In genomic region chr19:48817585-48818124, GRCh38 we compare ENCODE assay signal across 1 cellular context.
TF ChIP-seq lines count a peak whose summit lies in the region.

No MANE protein-coding gene starts in this region.

TF ChIP-seq in K562, 482 proteins besides CTCF, POLR2A, EP300 and RAD21 (continued from another document):
- TF ChIP-seq TAF9B (IDR thresholded peaks at IDR 0.05; ENCODE audit: partially characterized antibody): no peak
- no peak for TF ChIP-seq ZNF124 (CRISPR knock-in tag; IDR thresholded peaks at IDR 0.05)
- no peak for TF ChIP-seq BACH1 (tag; IDR thresholded peaks at IDR 0.05)
- TF ChIP-seq CCAR2 (IDR thresholded peaks at IDR 0.05; ENCODE audit: low read depth, low read length): no peak
- no peak for TF ChIP-seq EP400 (IDR thresholded peaks at IDR 0.05)
- TF ChIP-seq PHF8 (IDR thresholded peaks at IDR 0.05; ENCODE audit: borderline replicate concordance, low read length): no peak
- TF ChIP-seq MXD1 (CRISPR knock-in tag; IDR thresholded peaks at IDR 0.05; ENCODE audit: borderline replicate concordance, poor library complexity, severe bottlenecking): no peak
- TF ChIP-seq ZNF584 (CRISPR knock-in tag; IDR thresholded peaks at IDR 0.05; ENCODE audit: low read depth): no peak
- TF ChIP-seq HDAC2 (IDR thresholded peaks at IDR 0.05): no peak
- no peak for TF ChIP-seq USF1 (CRISPR knock-in tag; IDR thresholded peaks at IDR 0.05)
- no peak for TF ChIP-seq MAFF (IDR thresholded peaks at IDR 0.05; ENCODE audit: low read length)
- TF ChIP-seq ZNF717 (CRISPR knock-in tag; IDR thresholded peaks at IDR 0.05): no peak
